ENCODE assay signal across 9 cellular contexts in the genomic region with DNA sequence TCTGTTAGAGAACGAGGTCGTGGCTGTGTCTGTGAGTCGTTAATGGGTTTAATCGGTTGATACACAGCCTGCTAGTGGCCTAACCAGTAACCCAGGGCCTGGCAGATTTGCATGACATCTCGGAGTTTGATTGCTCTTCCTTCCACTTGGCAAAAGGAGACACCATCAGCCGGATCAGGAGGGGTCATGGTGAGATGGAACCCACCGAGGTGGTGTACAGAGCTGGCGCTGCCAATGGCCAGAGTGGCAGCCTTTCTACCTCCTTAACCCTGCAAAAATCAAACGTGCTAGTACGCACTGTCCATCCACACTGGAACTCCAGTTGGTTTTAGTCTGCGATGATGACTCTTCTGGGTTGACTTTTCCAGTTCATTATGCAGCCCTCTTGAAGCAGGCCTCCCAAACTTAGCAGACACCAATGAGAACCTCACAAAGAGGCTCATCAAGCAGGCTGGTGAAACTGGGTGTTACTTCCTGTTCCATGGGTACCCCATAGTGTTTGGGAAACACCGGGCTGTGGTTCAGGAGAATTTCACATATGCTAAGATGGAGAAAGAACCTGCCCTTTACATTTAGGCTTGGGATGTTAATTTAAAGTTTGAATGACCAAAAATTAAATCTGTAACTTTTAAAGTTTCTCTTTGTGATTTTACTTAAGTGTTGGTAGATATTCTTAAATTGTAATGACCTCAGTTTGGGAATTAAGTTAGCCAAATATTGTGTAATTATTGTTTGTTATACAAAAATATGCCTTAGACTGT. TPM values are rescaled to one million over a fixed set of nuclear protein-coding genes. Genes with fewer than 3 reads are reported as not detected.
DNase-seq lines count a peak whose midpoint lies in the region; ATAC-seq, FAIRE-seq and TF ChIP-seq lines count a peak whose summit lies in the region.
"Had no signal": no experiment of that assay in that cellular context is flagged by ENCODE, and none has a peak within 500 bp of the region (broad histone marks: within the 10 kb centered on the region; RNA-seq: fewer than 3 reads in every experiment).

No MANE protein-coding gene starts in this region.

- CTCF ChIA-PET in AG04449 (lab: Yijun Ruan, JAX): interaction anchor here (1.8 to 8.9 kb wide), 4 partner anchors 621 to 1275 kb away, joined by 5 to 112 read pairs (median 9); no protein-coding TSS in a partner anchor
- CTCF ChIA-PET in HepG2 (lab: Yijun Ruan, JAX; ENCODE audit: low intra/inter-chr PET ratio, low total read pairs): no interaction called here

- H3K9me3 ChIP-seq in H9 (ENCODE audit: control insufficient read depth, low read depth, low read length): no peaks in the 10 kb centered on the region
- no peaks in the 10 kb centered on the region for H3K9me3 ChIP-seq in HepG2 (ENCODE audit: low read length)

- H3K9me3 Mint-ChIP-seq in H9: no peaks in the 10 kb centered on the region
- no peaks in the 10 kb centered on the region for H3K9me3 Mint-ChIP-seq in activated naive CD8-positive, alpha-beta T cell treated with anti-CD3 and anti-CD28 coated beads for 36 hours

- H3K79me1 ChIP-seq in H9 (ENCODE audit: insufficient read depth, low read depth, low read length, poor library complexity, severe bottlenecking): no peaks in the 10 kb centered on the region

- peaks cover under 1 to 5% of the 10 kb centered on the region in 2 experiments; a peak in 2 of 5 replicates for H3K36me3 ChIP-seq in HepG2 (replicated peaks in 1 of 2; ENCODE audit: control insufficient read depth in 1 of 2, insufficient read depth in 2 of 2, low read length in 2 of 2)

- peak overlapping the region; percentile 46 to 73 for H3K4me3 Mint-ChIP-seq in H9
- H3K4me3 Mint-ChIP-seq in activated naive CD8-positive, alpha-beta T cell treated with anti-CD3 and anti-CD28 coated beads for 36 hours: peak overlapping the region; percentile 49

- H4K91ac ChIP-seq in H9 (ENCODE audit: insufficient read length, low read depth, low read length): no peak overlapping the region

- H2AK5ac ChIP-seq in H9 (ENCODE audit: insufficient read length, low read length): no peak overlapping the region

- H2AFZ ChIP-seq in H9 (ENCODE audit: low read length) (no peak overlapping the region), HepG2 (ENCODE audit: low read length) (no peak overlapping the region)

- POLR2A ChIA-PET in AG04449 (lab: Yijun Ruan, JAX): no interaction called here
- POLR2A ChIA-PET in HepG2 (lab: Yijun Ruan, JAX): interaction anchor here (0.8 to 14.0 kb wide), 2 partner anchors 69 to 1287 kb away, joined by 3 to 288 read pairs; a partner anchor contains a TSS

- H3K4me3 ChIP-seq in AG04449 (ENCODE audit: low read depth, low read length) (peak overlapping the region; percentile 98), HepG2 (replicated peaks in 1 of 3; ENCODE audit: insufficient read depth in 1 of 3, low read depth in 2 of 3, low read length in 3 of 3) (peak overlapping the region; percentile 92 to 99 (median 99))

- peak overlapping the region; percentile 94 for H3K4me2 ChIP-seq in H9 (ENCODE audit: insufficient read depth, insufficient read length, low read length)
- H3K4me2 ChIP-seq in HepG2 (ENCODE audit: low read depth, low read length): peak overlapping the region; percentile 95

- in situ Hi-C loops in HepG2 (cut with HindIII; ENCODE audit: extremely low pct_ligation_motif_present, low pct_unique_long_range_greater_than_20kb): loop anchor here (5.0 kb wide), 1 partner anchor 67 kb away; no protein-coding TSS in a partner anchor

- H3K23ac ChIP-seq in H9 (ENCODE audit: insufficient read length, low read depth, low read length): no peak overlapping the region

- no peak overlapping the region for H2BK5ac ChIP-seq in H9 (ENCODE audit: insufficient read length, low read length)

- TF ChIP-seq POLR2A in HepG2 (IDR thresholded peaks at IDR 0.05; ENCODE audit: insufficient read depth in 1 of 2, low read depth in 2 of 2, low read length in 2 of 2): no peak; a peak in 1 of 4 replicates

- peaks cover 61% of the 10 kb centered on the region for H3K27me3 Mint-ChIP-seq in H9 (ENCODE audit: low read depth)
- no peaks in the 10 kb centered on the region for H3K27me3 Mint-ChIP-seq in activated naive CD8-positive, alpha-beta T cell treated with anti-CD3 and anti-CD28 coated beads for 36 hours

- H3K18ac ChIP-seq in H9 (ENCODE audit: insufficient read length, low read depth, low read length): no peak overlapping the region

- no peak overlapping the region for H4K5ac ChIP-seq in H9 (ENCODE audit: insufficient read length, low read depth, low read length)

- no peak for FAIRE-seq in HepG2 (lab: Jason Lieb, UNC)
- FAIRE-seq: D721Med had no signal

- no peak overlapping the region for H2BK15ac ChIP-seq in H9 (ENCODE audit: low read depth, low read length)

- H2BK20ac ChIP-seq in H9 (ENCODE audit: low read depth, low read length, poor library complexity, severe bottlenecking): no peak overlapping the region

- H3K36me3 Mint-ChIP-seq in H9 (ENCODE audit: insufficient read depth in 1 of 3, low read depth in 3 of 3): no peaks in the 10 kb centered on the region; a peak in 1 of 7 replicates
- peaks cover 8% of the 10 kb centered on the region for H3K36me3 Mint-ChIP-seq in activated naive CD8-positive, alpha-beta T cell treated with anti-CD3 and anti-CD28 coated beads for 36 hours

- H3K4me1 ChIP-seq in H9 (ENCODE audit: insufficient read depth, low read length) (peaks cover 11% of the 10 kb centered on the region; the same call in 1 of the 2 replicates), HepG2 (ENCODE audit: insufficient read depth, low read length) (peaks cover 31% of the 10 kb centered on the region)

- H4K8ac ChIP-seq in H9 (replicated peaks; ENCODE audit: insufficient read length, low read depth, low read length): no peak overlapping the region

- no peak for TF ChIP-seq RAD21 in HepG2 (CRISPR knock-in tag; IDR thresholded peaks at IDR 0.05)

- H2BK120ac ChIP-seq in H9 (ENCODE audit: low read depth, low read length, poor library complexity, severe bottlenecking): no peak overlapping the region

- no peak for DNase-seq in AG04449 (ENCODE audit: low read depth, low spot score)
- DNase-seq in H9: peak; percentile 48
- no peak for DNase-seq in activated naive CD8-positive, alpha-beta T cell treated with anti-CD3 and anti-CD28 coated beads for 36 hours
- peak; percentile 62 for DNase-seq in HepG2 (ENCODE audit: low spot score)
- no peak for DNase-seq in activated gamma-delta T cell treated with Interleukin-2 at 50 U/mL for 16 hours
- DNase-seq in DMS 273 treated with DMSO at 0.1 percent for 48 hours (lab: John Stamatoyannopoulos, UW): no peak
- DNase-seq in NCI-H2227 (lab: John Stamatoyannopoulos, UW; ENCODE audit: unreplicated experiment): no peak

- H3K4ac ChIP-seq in H9 (ENCODE audit: low read depth, low read length): no peak overlapping the region

- H4K20me1 ChIP-seq in H9 (ENCODE audit: control insufficient read depth, insufficient read depth, insufficient read length) (peaks cover 3% of the 10 kb centered on the region), HepG2 (ENCODE audit: insufficient read depth, low read length) (peaks cover 28% of the 10 kb centered on the region)

- peaks cover 40% of the 10 kb centered on the region; the same call in 1 of the 2 replicates for H3K27me3 ChIP-seq in H9 (ENCODE audit: insufficient read depth, low read length)
- no peaks in the 10 kb centered on the region; a peak in 1 of 5 replicates for H3K27me3 ChIP-seq in HepG2 (ENCODE audit: control insufficient read depth in 1 of 2, insufficient read depth in 2 of 2, low read length in 2 of 2)

- TF ChIP-seq CTCF in AG04449 (IDR thresholded peaks at IDR 0.05; ENCODE audit: insufficient read depth, low read length, missing control alignments) (no peak), H9 (conservative IDR thresholded peaks at IDR 0.05) (no peak), HepG2 (CRISPR knock-in tag; IDR thresholded peaks at IDR 0.05) (no peak)

- TF ChIP-seq EP300 in HepG2 (IDR thresholded peaks at IDR 0.05; ENCODE audit: low read depth in 2 of 2, low read length in 2 of 2) (no peak), HepG2 (CRISPR knock-in tag; IDR thresholded peaks at IDR 0.05; ENCODE audit: borderline replicate concordance) (no peak)

- H2BK12ac ChIP-seq in H9 (ENCODE audit: insufficient read length, low read depth, low read length): no peak overlapping the region

- intact Hi-C loops in HepG2 (cut with micrococcal nuclease; ENCODE audit: unreplicated experiment): loop anchor here (1.0 to 10.0 kb wide), 2 partner anchors 68 to 480 kb away; no protein-coding TSS in a partner anchor

- H3K79me2 ChIP-seq in H9 (ENCODE audit: insufficient read depth, low read length) (no peaks in the 10 kb centered on the region; the same call in 1 of the 2 replicates), HepG2 (ENCODE audit: insufficient read depth, low read length) (peaks cover 95% of the 10 kb centered on the region)

- no peak overlapping the region for H3T11ph ChIP-seq in H9 (ENCODE audit: low read length)

- H3K27ac ChIP-seq in H9 (ENCODE audit: insufficient read length, low read depth, low read length) (no peak overlapping the region), HepG2 (ENCODE audit: extremely low read length, insufficient read depth, low read length) (peak overlapping the region; percentile 93)

- no CpG with 5 or more reads among the region's 12 CpGs for WGBS in H9 (ENCODE audit: extremely low coverage, insufficient read length, low lambda C conversion rate)
- 3% methylated on average over 12 of the region's 12 CpGs for WGBS in HepG2 (ENCODE audit: low lambda C conversion rate)

- peaks cover 49 to 55% of the 10 kb centered on the region in 2 experiments for H3K4me1 Mint-ChIP-seq in H9
- peaks cover 53% of the 10 kb centered on the region for H3K4me1 Mint-ChIP-seq in activated naive CD8-positive, alpha-beta T cell treated with anti-CD3 and anti-CD28 coated beads for 36 hours

- no TSS peak for BruUV-seq in HepG2 (replicated peaks; lab: Mats Ljungman, UMichigan)

- ATAC-seq in HepG2 (no peak), GM21786 (IDR thresholded peaks at IDR 0.05; ENCODE audit: unreplicated experiment) (no peak)

- no peak overlapping the region for H3K56ac ChIP-seq in H9 (ENCODE audit: insufficient read length, low read depth, low read length)

- H3K14ac ChIP-seq in H9 (ENCODE audit: insufficient read depth, low read length): no peak overlapping the region

- H3K9ac ChIP-seq in H9 (ENCODE audit: extremely low read depth, insufficient read length, low read length): no peak overlapping the region
- peak overlapping the region; percentile 90 for H3K9ac ChIP-seq in HepG2 (ENCODE audit: insufficient read depth, low read depth, low read length)

- H3K27ac Mint-ChIP-seq in H9: no peak overlapping the region
- H3K27ac Mint-ChIP-seq in activated naive CD8-positive, alpha-beta T cell treated with anti-CD3 and anti-CD28 coated beads for 36 hours: no peak overlapping the region

- peaks cover 50% of the 10 kb centered on the region for H3K23me2 ChIP-seq in H9 (ENCODE audit: insufficient read length, low read depth, low read length, poor library complexity, severe bottlenecking)

RNA-seq across cellular contexts. Expression of a gene that starts 4.2 kb away (rescaled TPM):
- 2.8 and 2.9 TPM in 2 replicates for total RNA-seq in H9 (2021)
- total RNA-seq in activated naive CD8-positive, alpha-beta T cell treated with anti-CD3 and anti-CD28 coated beads for 36 hours: 1 to 10 TPM; 5.8 to 5.9 TPM
- total RNA-seq in HepG2 (2016; rRNA removed; fragmentation: Illumina TruSeq; extraction: Trizol): 35.3 and 39.5 TPM in 2 replicates
- total RNA-seq in HepG2 (2016; cell fraction: cytosol; rRNA removed; fragmentation: Illumina TruSeq; extraction: Trizol; ENCODE audit: low read depth): 5.0 and 5.5 TPM in 2 replicates
- total RNA-seq in HepG2 (2016; cell fraction: insoluble cytoplasmic fraction; rRNA removed; fragmentation: Illumina TruSeq; extraction: Trizol): 33.5 and 37.1 TPM in 2 replicates
- total RNA-seq in HepG2 (2016; cell fraction: membrane; rRNA removed; fragmentation: Illumina TruSeq; extraction: Trizol): 21.9 and 24.5 TPM in 2 replicates
- 34.7 and 37.1 TPM in 2 replicates for total RNA-seq in HepG2 (2016; cell fraction: nucleus; rRNA removed; fragmentation: Illumina TruSeq; extraction: Trizol)
- 14.6 and 15.7 TPM in 2 replicates for polyA plus RNA-seq in HepG2 (2011; rRNA removed)
- polyA plus RNA-seq in HepG2 (2011; cell fraction: cytosol; rRNA removed): 10.2 and 10.4 TPM in 2 replicates
- polyA plus RNA-seq in HepG2 (2011; cell fraction: nucleus; rRNA removed): 16.6 and 20.5 TPM in 2 replicates
- polyA plus RNA-seq in HepG2 (2012): 15.3 and 18.6 TPM in 2 replicates
- polyA plus RNA-seq in HepG2 (2016; cell fraction: cytosol; fragmentation: Illumina TruSeq; extraction: Trizol; ENCODE audit: low read depth): 1.9 and 2.3 TPM in 2 replicates
- 19.7 and 21.9 TPM in 2 replicates for polyA plus RNA-seq in HepG2 (2016; cell fraction: insoluble cytoplasmic fraction; fragmentation: Illumina TruSeq; extraction: Trizol; ENCODE audit: low read depth)
- 7.2 and 7.3 TPM in 2 replicates for polyA plus RNA-seq in HepG2 (2016; cell fraction: membrane; fragmentation: Illumina TruSeq; extraction: Trizol; ENCODE audit: low read depth)
- 39.2 and 41.9 TPM in 2 replicates for polyA plus RNA-seq in HepG2 (2016; cell fraction: nucleus; fragmentation: Illumina TruSeq; extraction: Trizol; ENCODE audit: insufficient read depth, low read depth)
- polyA minus RNA-seq in HepG2 (2011; rRNA and poly(A)+ RNA removed; ENCODE audit: low replicate concordance): 67.6 TPM in 1 of 2 replicates, not detected in the other
- polyA minus RNA-seq in HepG2 (2011; cell fraction: cytosol; rRNA and poly(A)+ RNA removed): 34.2 and 35.7 TPM in 2 replicates
- 25.6 and 26.4 TPM in 2 replicates for polyA minus RNA-seq in HepG2 (2011; cell fraction: nucleus; rRNA and poly(A)+ RNA removed)

Comparison
In these comparisons a context has a peak if more than half of its experiments do, and no peak if none do; other contexts are left out.
1. DNase-seq: peak in H9 (single experiment) and HepG2 (single experiment); none in AG04449 (single experiment), activated naive CD8-positive, alpha-beta T cell treated with anti-CD3 and anti-CD28 coated beads for 36 hours (single experiment), activated gamma-delta T cell treated with Interleukin-2 at 50 U/mL for 16 hours (single experiment), DMS 273 treated with DMSO at 0.1 percent for 48 hours (single experiment) and NCI-H2227 (single experiment).